In genomic region chr9:72951043-72951442, GRCh38 we compare ENCODE assay signal across 14 cellular contexts. TPM values are rescaled to one million over a fixed set of nuclear protein-coding genes. Genes with fewer than 3 reads are reported as not detected.
DNase-seq lines count a peak whose midpoint lies in the region; ATAC-seq, FAIRE-seq and TF ChIP-seq lines count a peak whose summit lies in the region.
"Had no signal": no experiment of that assay in that cellular context is flagged by ENCODE, and none has a peak within 500 bp of the region (broad histone marks: within the 10 kb centered on the region; RNA-seq: fewer than 3 reads in every experiment).

No MANE protein-coding gene starts in this region.

- no peaks in the 10 kb centered on the region for H3K9me3 Mint-ChIP-seq in T-helper 2 cell treated with Interferon-gamma antibody and Interleukin-4, amounts not matched to agents 5 μg/mL and 100 μg/mL, for 36 hours
- H3K9me3 Mint-ChIP-seq: CD4-positive, alpha-beta T cell; IgD-negative memory B cell had no signal

- ATAC-seq in K562 (peak; percentile 75), lower lobe of right lung (no peak)

- no peaks in the 10 kb centered on the region for H3K36me3 Mint-ChIP-seq in T-helper 2 cell treated with Interferon-gamma antibody and Interleukin-4, amounts not matched to agents 5 μg/mL and 100 μg/mL, for 36 hours (ENCODE audit: low read depth)
- H3K36me3 Mint-ChIP-seq: IgD-negative memory B cell had no signal

- peaks cover 19% of the 10 kb centered on the region for H3K27me3 Mint-ChIP-seq in T-helper 2 cell treated with Interferon-gamma antibody and Interleukin-4, amounts not matched to agents 5 μg/mL and 100 μg/mL, for 36 hours (ENCODE audit: low read depth)

- no peak for TF ChIP-seq CTCF in K562 (IDR thresholded peaks at IDR 0.05 in 2 of 3, conservative IDR thresholded peaks at IDR 0.05 in 1 of 3; ENCODE audit: insufficient read depth in 2 of 3, low read depth in 1 of 3, low read length in 3 of 3)
- no peak for TF ChIP-seq CTCF in lower lobe of right lung (IDR thresholded peaks at IDR 0.05)
- no peak for TF ChIP-seq CTCF in suprapubic skin (IDR thresholded peaks at IDR 0.05)

- H3K9ac ChIP-seq in K562 (ENCODE audit: insufficient read depth in 1 of 2, low read depth in 2 of 2, low read length in 2 of 2), result peak overlapping the region in 1 of 2 experiments; percentile 14; a peak in 1 of 4 replicates
- H3K9ac ChIP-seq: parathyroid adenoma, SK-N-SH had no signal

- H3K79me2 ChIP-seq in K562 (ENCODE audit: control insufficient read depth, insufficient read depth, low read length), result 0 out of 3 replicates have a peak, but pooled peaks cover 7% of the 10 kb centered on the region
- H3K79me2 ChIP-seq: parathyroid adenoma had no signal

- FAIRE-seq in K562 (lab: Jason Lieb, UNC), result no peak

- H3K4me1 ChIP-seq in K562 (replicated peaks in 1 of 2; ENCODE audit: control insufficient read depth in 2 of 2, insufficient read depth in 2 of 2, low read length in 2 of 2) (peaks cover 0 to 3% of the 10 kb centered on the region in 2 experiments; a peak in 2 of 5 replicates), lower lobe of right lung (peaks cover 49% of the 10 kb centered on the region), suprapubic skin (peaks cover 41% of the 10 kb centered on the region)
- H3K4me1 ChIP-seq: parathyroid adenoma had no signal

- no TSS peak for BruUV-seq in K562 (replicated peaks; lab: Mats Ljungman, UMichigan)

- H3K9me1 ChIP-seq in K562 (ENCODE audit: control insufficient read depth, insufficient read depth, low read length), result no peaks in the 10 kb centered on the region

- in situ Hi-C loops in K562 (cut with MboI), result no loop called here

- H3K27ac ChIP-seq in K562 (ENCODE audit: extremely low read depth, low read depth, low read length) (peak overlapping the region; percentile 35; the same call in 1 of the 3 replicates), lower lobe of right lung (peak overlapping the region; percentile 74), suprapubic skin (peak overlapping the region; percentile 48)
- H3K27ac ChIP-seq: parathyroid adenoma had no signal

- H3K4me1 Mint-ChIP-seq in T-helper 2 cell treated with Interferon-gamma antibody and Interleukin-4, amounts not matched to agents 5 μg/mL and 100 μg/mL, for 36 hours (ENCODE audit: low read depth), result no peaks in the 10 kb centered on the region

- TF ChIP-seq POLR2A in K562 (conservative IDR thresholded peaks at IDR 0.05) (no peak), suprapubic skin (IDR thresholded peaks at IDR 0.05) (no peak)

- peak; percentile 47 for DNase-seq in HT-29 (ENCODE audit: low spot score)
- DNase-seq in K562 (ENCODE audit: extremely low read depth in 1 of 4, low spot score in 3 of 4), result peak in 1 of 4 experiments; percentile 31
- no peak for DNase-seq in lower lobe of right lung
- DNase-seq in suprapubic skin (ENCODE audit: low spot score in 2 of 2), result no peak
- no peak for DNase-seq in NCI-H1417 (lab: John Stamatoyannopoulos, UW)
- no peak for DNase-seq in T-helper 2 cell treated with Interferon-gamma antibody and Interleukin-4, amounts not matched to agents 5 μg/mL and 100 μg/mL, for 36 hours (ENCODE audit: low spot score)
- no peak for DNase-seq in iPS-NIHi11 (ENCODE audit: low spot score)
- DNase-seq in NOMO-1 (lab: John Stamatoyannopoulos, UW; ENCODE audit: unreplicated experiment in 2 of 2), result no peak
- DNase-seq: activated T-cell treated with anti-CD3 and anti-CD28 coated beads, Interleukin-2, amount 50 U/mL, for 1 hour; CD4-positive, alpha-beta T cell; NCI-H2029; SK-N-SH had no signal

- intact Hi-C loops in K562 (cut with micrococcal nuclease), result loop anchor here (5.0 kb wide), 1 partner anchor 71 kb away; no protein-coding TSS in a partner anchor
- intact Hi-C loops in lower lobe of right lung (cut with DNase I), result no loop called here

- WGBS in K562 (ENCODE audit: insufficient coverage, low coverage, missing lambda C conversion rate), result 17% methylated on average over 4 of the region's 4 CpGs
- 69% methylated on average over 4 of the region's 4 CpGs for WGBS in suprapubic skin

- POLR2A ChIA-PET in K562 (lab: Yijun Ruan, JAX), result no interaction called here

- TF ChIP-seq EP300 in K562 (IDR thresholded peaks at IDR 0.05; ENCODE audit: low read length) (no peak), suprapubic skin (IDR thresholded peaks at IDR 0.05) (no peak)

- peak overlapping the region; percentile 68 for H2AFZ ChIP-seq in K562 (ENCODE audit: low read depth, low read length)
- H2AFZ ChIP-seq: parathyroid adenoma had no signal

- no peak overlapping the region for H3K4me3 Mint-ChIP-seq in T-helper 2 cell treated with Interferon-gamma antibody and Interleukin-4, amounts not matched to agents 5 μg/mL and 100 μg/mL, for 36 hours
- H3K4me3 Mint-ChIP-seq: CD4-positive, alpha-beta T cell; IgD-negative memory B cell had no signal

- H4K20me1 ChIP-seq in K562 (replicated peaks; ENCODE audit: control insufficient read depth, insufficient read depth, low read length), result no peaks in the 10 kb centered on the region

- H3K27ac Mint-ChIP-seq in T-helper 2 cell treated with Interferon-gamma antibody and Interleukin-4, amounts not matched to agents 5 μg/mL and 100 μg/mL, for 36 hours, result no peak overlapping the region
- H3K27ac Mint-ChIP-seq: CD4-positive, alpha-beta T cell; IgD-negative memory B cell had no signal

- CTCF ChIA-PET in K562 (lab: Yijun Ruan, JAX; ENCODE audit: low intra/inter-chr PET ratio), result no interaction called here

- H3K9me3 ChIP-seq in K562 (replicated peaks; ENCODE audit: control insufficient read depth, insufficient read depth, low read depth, low read length) (no peaks in the 10 kb centered on the region), lower lobe of right lung (no peaks in the 10 kb centered on the region), suprapubic skin (no peaks in the 10 kb centered on the region)
- H3K9me3 ChIP-seq: SK-N-SH had no signal

- no peak for TF ChIP-seq RAD21 in K562 (CRISPR knock-in tag; conservative IDR thresholded peaks at IDR 0.05 in 1 of 2, IDR thresholded peaks at IDR 0.05 in 1 of 2)

- no peak overlapping the region; the same call in 1 of the 2 replicates for H3K4me3 ChIP-seq in K562
- peak overlapping the region; percentile 45 for H3K4me3 ChIP-seq in lower lobe of right lung
- peak overlapping the region; percentile 40 for H3K4me3 ChIP-seq in suprapubic skin

- H3K4me2 ChIP-seq in K562 (ENCODE audit: insufficient read depth, low read length), result peak overlapping the region; percentile 55
- H3K4me2 ChIP-seq: SK-N-SH had no signal

- H3K36me3 ChIP-seq in K562 (ENCODE audit: control insufficient read depth, insufficient read depth, low read length) (no peaks in the 10 kb centered on the region), lower lobe of right lung (no peaks in the 10 kb centered on the region), suprapubic skin (no peaks in the 10 kb centered on the region)

- no peaks in the 10 kb centered on the region for H3K27me3 ChIP-seq in K562 (ENCODE audit: control insufficient read depth in 2 of 2, insufficient read depth in 2 of 2, low read length in 2 of 2)
- no peaks in the 10 kb centered on the region for H3K27me3 ChIP-seq in lower lobe of right lung (ENCODE audit: low read depth)
- H3K27me3 ChIP-seq in suprapubic skin, result no peaks in the 10 kb centered on the region

TF ChIP-seq in K562, 482 proteins besides CTCF, POLR2A, EP300 and RAD21 (continues in another document):
- peak; percentile 4 for TF ChIP-seq RBM25 (IDR thresholded peaks at IDR 0.05; ENCODE audit: low read depth, low read length, severe bottlenecking)

RNA-seq across cellular contexts. Expression of gene ALDH1A1, which starts 1.8 kb away (rescaled TPM):
- 329 and 383 TPM in 2 replicates for total RNA-seq in HT-29 (2014; rRNA removed; shearing (Covaris generic))
- total RNA-seq in K562 (2011; cell fraction: chromatin; rRNA removed; ENCODE audit: low replicate concordance), result 1.6 and 2.2 TPM in 2 replicates
- total RNA-seq in K562 (2011; cell fraction: nucleolus; rRNA removed), result 0.26 and 1.2 TPM in 2 replicates
- 1.2 and 1.5 TPM in 2 replicates for total RNA-seq in K562 (2011; cell fraction: nucleoplasm; rRNA removed)
- total RNA-seq in K562 (2014; rRNA removed) (19.8 and 21.0 TPM in 2 replicates), K562 (2014; rRNA removed; fragmentation: Illumina TruSeq; extraction: Trizol) (32.8 and 38.5 TPM in 2 replicates), K562 (2015; rRNA removed; fragmentation: Illumina TruSeq; extraction: Trizol) (81.2 and 86.3 TPM in 2 replicates), K562 (2021) (24.4 and 27.0 TPM in 2 replicates), lower lobe of right lung (238 TPM), suprapubic skin (10 to 100 TPM in 3 of 4 donors, 1 to 10 TPM in 1; 7.7 to 19.2 (median 11.2) TPM)
- polyA plus RNA-seq in K562 (2011; rRNA removed) (1.3 and 1.8 TPM in 2 replicates), K562 (2014; fragmentation: Illumina TruSeq; extraction: Trizol) (26.3 and 29.3 TPM in 2 replicates), K562 (2014; fragmentation: Nextera tagmentation; extraction: Ambion mirVana) (10 to 100 TPM; 24.4 to 33.0 TPM), K562 (2014; rRNA removed) (20.9 and 21.9 TPM in 2 replicates)
- polyA plus RNA-seq in K562 (2011; cell fraction: cytosol; rRNA removed), result 0.55 and 0.75 TPM in 2 replicates
- polyA plus RNA-seq in K562 (2011; cell fraction: nucleus; rRNA removed), result 0.41 TPM in 2 replicates
- polyA plus RNA-seq in K562 (2012), result 65.5 and 67.1 TPM in 2 replicates
- 3.0 and 5.7 TPM in 2 replicates for polyA minus RNA-seq in K562 (2011; rRNA and poly(A)+ RNA removed)
- 0.86 TPM in 1 of 2 replicates, not detected in the other for polyA minus RNA-seq in K562 (2011; cell fraction: cytosol; rRNA and poly(A)+ RNA removed)
- polyA minus RNA-seq in K562 (2011; cell fraction: nucleus; rRNA and poly(A)+ RNA removed), result 0.13 and 0.78 TPM in 2 replicates
